In genomic region chr14:101665478-101666078, GRCh38 we compare ENCODE assay signal across 7 cellular contexts.
A peak's percentile ranks its signal among the peaks of the same experiment; 100 is the strongest.
DNase-seq lines count a peak whose midpoint lies in the region; ATAC-seq and TF ChIP-seq lines count a peak whose summit lies in the region.

No MANE protein-coding gene starts in this region.

- H3K27ac Mint-ChIP-seq in nephron: no peak overlapping the region
- no peak overlapping the region for H3K27ac Mint-ChIP-seq in stimulated activated memory B cell treated with anti-CD40 and anti-IgM and Interleukin-4, amounts not matched to agents 10 μg/mL and 1 μg/mL and 100 μg/mL, for 72 hours

- peaks cover 21% of the 10 kb centered on the region for H3K9me3 Mint-ChIP-seq in nephron
- H3K9me3 Mint-ChIP-seq in stimulated activated memory B cell treated with anti-CD40 and anti-IgM and Interleukin-4, amounts not matched to agents 10 μg/mL and 1 μg/mL and 100 μg/mL, for 72 hours: peaks cover 13% of the 10 kb centered on the region

- H3K4me1 Mint-ChIP-seq in nephron: no peaks in the 10 kb centered on the region
- H3K4me1 Mint-ChIP-seq in stimulated activated memory B cell treated with anti-CD40 and anti-IgM and Interleukin-4, amounts not matched to agents 10 μg/mL and 1 μg/mL and 100 μg/mL, for 72 hours: peaks cover 6% of the 10 kb centered on the region

- peak; percentile 1 for DNase-seq in GM04503 (ENCODE audit: low read depth)
- peak; percentile 9 for DNase-seq in LHCN-M2 (ENCODE audit: low read depth)
- peak; percentile 72 for DNase-seq in SK-MEL-5 (ENCODE audit: low read depth, low spot score)
- DNase-seq in choroid plexus epithelial cell (ENCODE audit: low read depth): peak; percentile 72

- H3K4me3 Mint-ChIP-seq in nephron: no peak overlapping the region
- no peak overlapping the region for H3K4me3 Mint-ChIP-seq in stimulated activated memory B cell treated with anti-CD40 and anti-IgM and Interleukin-4, amounts not matched to agents 10 μg/mL and 1 μg/mL and 100 μg/mL, for 72 hours

- in situ Hi-C loops in SK-MEL-5 (cut with HindIII; ENCODE audit: low pct_unique_long_range_greater_than_20kb, low sequenced_read_pairs): no loop called here

- peaks cover 4% of the 10 kb centered on the region for H3K36me3 Mint-ChIP-seq in nephron (ENCODE audit: low read depth)
- H3K36me3 Mint-ChIP-seq in stimulated activated memory B cell treated with anti-CD40 and anti-IgM and Interleukin-4, amounts not matched to agents 10 μg/mL and 1 μg/mL and 100 μg/mL, for 72 hours: peaks cover 10% of the 10 kb centered on the region

- ATAC-seq in stimulated activated memory B cell treated with anti-CD40 and anti-IgM and Interleukin-4, amounts not matched to agents 10 μg/mL and 1 μg/mL and 100 μg/mL, for 72 hours: no peak
- no peak for ATAC-seq in HG03571 (IDR thresholded peaks at IDR 0.05; ENCODE audit: unreplicated experiment)

- H3K27me3 Mint-ChIP-seq in nephron (ENCODE audit: low read depth): peaks cover 34% of the 10 kb centered on the region
- peaks cover 44% of the 10 kb centered on the region for H3K27me3 Mint-ChIP-seq in stimulated activated memory B cell treated with anti-CD40 and anti-IgM and Interleukin-4, amounts not matched to agents 10 μg/mL and 1 μg/mL and 100 μg/mL, for 72 hours

- TF ChIP-seq CTCF in choroid plexus epithelial cell (conservative IDR thresholded peaks at IDR 0.05; ENCODE audit: low read depth, low read length) (peak; percentile 75), nephron (IDR thresholded peaks at IDR 0.05; ENCODE audit: unreplicated experiment in 3 of 3) (peak; percentile 53 to 61 (median 60))

- no peak overlapping the region for H3K4me3 ChIP-seq in choroid plexus epithelial cell (ENCODE audit: low read depth, low read length)

Comparison
In these comparisons a context has a peak if more than half of its experiments do, and no peak if none do; other contexts are left out.
1. DNase-seq: peak in every context shown above with its lines; median percentile 72 in SK-MEL-5; 72 in choroid plexus epithelial cell; 9 in LHCN-M2; 1 in GM04503.